25 cellular contexts compared by ENCODE assay signal in the genomic region with DNA sequence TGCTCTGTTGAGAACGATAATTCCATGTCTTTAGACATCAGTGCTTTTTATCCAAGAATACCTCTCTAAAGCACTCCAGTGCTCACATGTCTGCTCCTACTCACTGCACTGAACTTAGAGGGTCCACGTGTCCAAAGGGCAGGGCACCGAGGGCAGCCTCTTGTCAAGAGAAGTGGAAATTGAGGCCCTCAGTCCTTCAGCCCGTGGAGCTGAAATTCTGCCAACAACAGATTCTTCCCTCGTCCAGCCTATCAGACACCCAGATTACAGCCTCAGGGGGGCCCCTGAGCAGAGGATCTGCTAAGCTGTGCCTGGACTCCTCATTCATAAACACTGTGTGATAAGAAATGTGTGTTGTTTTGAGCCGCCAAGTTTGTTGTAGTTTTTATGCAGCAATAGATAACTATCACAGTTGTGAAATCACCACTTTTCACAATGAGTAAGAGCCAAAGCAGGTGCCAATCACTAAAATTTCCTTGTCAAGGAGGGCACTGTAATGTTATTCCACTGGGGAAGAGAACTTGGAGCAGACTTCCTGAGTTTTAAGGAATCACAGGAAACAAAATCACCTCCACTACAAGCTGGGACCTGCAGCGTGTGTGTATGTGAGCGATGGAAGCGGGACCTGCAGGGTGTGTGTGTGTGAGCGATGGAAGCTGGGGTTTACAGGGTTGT. TPM values are rescaled to one million over a fixed set of nuclear protein-coding genes. Genes with fewer than 3 reads are reported as not detected.
DNase-seq lines count a peak whose midpoint lies in the region; FAIRE-seq and TF ChIP-seq lines count a peak whose summit lies in the region.
"Had no signal": no experiment of that assay in that cellular context is flagged by ENCODE, and none has a peak within 500 bp of the region (broad histone marks: within the 10 kb centered on the region; RNA-seq: fewer than 3 reads in every experiment).

No MANE protein-coding gene starts in this region.

- peak overlapping the region; percentile 9 for H3K9ac ChIP-seq in NT2/D1 (ENCODE audit: insufficient read length, low read depth)
- no peak overlapping the region for H3K9ac ChIP-seq in endodermal cell (ENCODE audit: extremely low read depth, low read length, poor library complexity, severe bottlenecking)
- H3K9ac ChIP-seq: KMS-11, parathyroid adenoma had no signal

- CTCF ChIA-PET in HEK293 (lab: Yijun Ruan, JAX), result no interaction called here

- H3K9me3 ChIP-seq in HEK293 (ENCODE audit: control insufficient read depth, insufficient read depth, low read depth, low read length), result no peaks in the 10 kb centered on the region
- no peaks in the 10 kb centered on the region for H3K9me3 ChIP-seq in NT2/D1 (ENCODE audit: insufficient read depth, low read length)
- no peaks in the 10 kb centered on the region for H3K9me3 ChIP-seq in endodermal cell (ENCODE audit: control insufficient read depth, low read length)
- H3K9me3 ChIP-seq: gastrocnemius medialis, SJCRH30 had no signal

- FAIRE-seq in D721Med (lab: Jason Lieb, UNC), result no peak
- FAIRE-seq: astrocyte had no signal

- H3K27me3 ChIP-seq in NT2/D1 (ENCODE audit: insufficient read depth, insufficient read length) (no peaks in the 10 kb centered on the region), endodermal cell (ENCODE audit: control insufficient read depth, insufficient read depth, low read length, poor library complexity, severe bottlenecking) (no peaks in the 10 kb centered on the region)
- H3K27me3 ChIP-seq: gastrocnemius medialis, SJCRH30 had no signal

- peak overlapping the region; percentile 37 for H3K27ac Mint-ChIP-seq in endodermal cell
- H3K27ac Mint-ChIP-seq in neural crest cell (ENCODE audit: unreplicated experiment), result peak overlapping the region; percentile 32
- H3K27ac Mint-ChIP-seq: activated naive CD4-positive, alpha-beta T cell treated with anti-CD3 and anti-CD28 coated beads, Interleukin-2, amount 50 U/mL, for 24 hours; CD14-positive monocyte; natural killer cell had no signal

- POLR2A ChIA-PET in HEK293 (lab: Yijun Ruan, JAX), result no interaction called here

- H3K4me1 ChIP-seq in HEK293 (ENCODE audit: control insufficient read depth, insufficient read depth, low read length) (no peaks in the 10 kb centered on the region), NT2/D1 (ENCODE audit: insufficient read depth, insufficient read length) (peaks cover 7% of the 10 kb centered on the region), endodermal cell (ENCODE audit: control insufficient read depth, insufficient read depth, low read length) (no peaks in the 10 kb centered on the region)
- H3K4me1 ChIP-seq: gastrocnemius medialis, parathyroid adenoma, SJCRH30 had no signal

- H3K27me3 Mint-ChIP-seq in endodermal cell (ENCODE audit: insufficient read depth) (peaks cover 2% of the 10 kb centered on the region), neural crest cell (ENCODE audit: low read depth) (no peaks in the 10 kb centered on the region)
- H3K27me3 Mint-ChIP-seq: activated naive CD4-positive, alpha-beta T cell treated with anti-CD3 and anti-CD28 coated beads, Interleukin-2, amount 50 U/mL, for 24 hours had no signal

- H3K4me3 ChIP-seq in HEK293 (ENCODE audit: low read depth, low read length) (no peak overlapping the region), NT2/D1 (ENCODE audit: insufficient read length, low read depth) (no peak overlapping the region), endodermal cell (ENCODE audit: low read length) (no peak overlapping the region)
- H3K4me3 ChIP-seq: gastrocnemius medialis, SJCRH30 had no signal

- 63 to 73% methylated on average over 6 to 10 of the region's 10 CpGs for WGBS in endodermal cell (ENCODE audit: insufficient coverage in 1 of 2, insufficient read length in 1 of 2), 2 experiments

- H3K27ac ChIP-seq in HEK293 (ENCODE audit: extremely low read depth, low read depth, low read length), result no peak overlapping the region
- no peak overlapping the region for H3K27ac ChIP-seq in endodermal cell (ENCODE audit: low read depth, low read length)
- H3K27ac ChIP-seq: gastrocnemius medialis, KMS-11, parathyroid adenoma, SJCRH30 had no signal

- H3K9me3 Mint-ChIP-seq in endodermal cell, result peaks cover 2% of the 10 kb centered on the region
- H3K9me3 Mint-ChIP-seq in neural crest cell, result no peaks in the 10 kb centered on the region
- H3K9me3 Mint-ChIP-seq: activated naive CD4-positive, alpha-beta T cell treated with anti-CD3 and anti-CD28 coated beads, Interleukin-2, amount 50 U/mL, for 24 hours; natural killer cell had no signal

- H3K36me3 Mint-ChIP-seq in endodermal cell (ENCODE audit: low read depth), result no peaks in the 10 kb centered on the region
- H3K36me3 Mint-ChIP-seq in neural crest cell (ENCODE audit: low read depth), result no peaks in the 10 kb centered on the region
- H3K36me3 Mint-ChIP-seq: activated naive CD4-positive, alpha-beta T cell treated with anti-CD3 and anti-CD28 coated beads, Interleukin-2, amount 50 U/mL, for 24 hours; CD14-positive monocyte; natural killer cell had no signal

- H3K36me3 ChIP-seq in HEK293 (ENCODE audit: control insufficient read depth in 2 of 2, insufficient read depth in 1 of 2, low read length in 2 of 2) (no peaks in the 10 kb centered on the region), NT2/D1 (ENCODE audit: insufficient read depth, insufficient read length, low read length) (no peaks in the 10 kb centered on the region), endodermal cell (ENCODE audit: control insufficient read depth, insufficient read depth, low read length) (no peaks in the 10 kb centered on the region)
- H3K36me3 ChIP-seq: gastrocnemius medialis, SJCRH30 had no signal

- DNase-seq in NT2/D1 (ENCODE audit: low read depth, low spot score), result no peak
- peak; percentile 57 for DNase-seq in endodermal cell
- DNase-seq in neural crest cell (ENCODE audit: low read depth, low spot score), result no peak
- no peak for DNase-seq in D721Med (ENCODE audit: insufficient read length, low spot score)
- no peak for DNase-seq in midbrain (lab: John Stamatoyannopoulos, UW)
- no peak for DNase-seq in kidney tubule cell (ENCODE audit: low spot score)
- no peak for DNase-seq in activated naive CD4-positive, alpha-beta T cell treated with anti-CD3 and anti-CD28 coated beads, Interleukin-2, amount 50 U/mL, for 16 hours
- DNase-seq: activated CD4-positive, alpha-beta T cell treated with anti-CD3 and anti-CD28 coated beads for 4 hours; cerebellar nuclear complex; EL; gastrocnemius medialis; HCEC 1CT; left colon; natural killer cell; NCI-H187; OCI-M1 had no signal

- H3K4me3 Mint-ChIP-seq in endodermal cell (peak overlapping the region; percentile 4), neural crest cell (no peak overlapping the region)
- H3K4me3 Mint-ChIP-seq: activated naive CD4-positive, alpha-beta T cell treated with anti-CD3 and anti-CD28 coated beads, Interleukin-2, amount 50 U/mL, for 24 hours; CD14-positive monocyte; natural killer cell had no signal

- TF ChIP-seq CTCF in HEK293 (tag by site-specific recombination; IDR thresholded peaks at IDR 0.05) (no peak), endodermal cell (conservative IDR thresholded peaks at IDR 0.05) (no peak), neural crest cell (conservative IDR thresholded peaks at IDR 0.05) (no peak), D721Med (IDR thresholded peaks at IDR 0.05; ENCODE audit: insufficient read depth, missing control alignments) (no peak)

- H3K4me1 Mint-ChIP-seq in endodermal cell (peaks cover 35% of the 10 kb centered on the region), neural crest cell (peaks cover 29% of the 10 kb centered on the region)
- H3K4me1 Mint-ChIP-seq: activated naive CD4-positive, alpha-beta T cell treated with anti-CD3 and anti-CD28 coated beads, Interleukin-2, amount 50 U/mL, for 24 hours; CD14-positive monocyte; natural killer cell had no signal

TF ChIP-seq in HEK293, 187 proteins besides CTCF, POLR2A, EP300 and RAD21:
- TF ChIP-seq ZBTB20 (tag by site-specific recombination; IDR thresholded peaks at IDR 0.05), result 0 out of 2 replicates have a peak, but pooled peaks have one; percentile 22
- TF ChIP-seq ZNF335 (tag by site-specific recombination; conservative IDR thresholded peaks at IDR 0.05), result peak; percentile 55
- TF ChIP-seq SALL2 (tag by site-specific recombination; IDR thresholded peaks at IDR 0.05; ENCODE audit: borderline replicate concordance), result no peak
- TF ChIP-seq ZIC2 (tag by site-specific recombination; IDR thresholded peaks at IDR 0.05), result no peak
- TF ChIP-seq SCRT2 (tag by site-specific recombination; IDR thresholded peaks at IDR 0.05), result no peak
- TF ChIP-seq, protein P1, sequence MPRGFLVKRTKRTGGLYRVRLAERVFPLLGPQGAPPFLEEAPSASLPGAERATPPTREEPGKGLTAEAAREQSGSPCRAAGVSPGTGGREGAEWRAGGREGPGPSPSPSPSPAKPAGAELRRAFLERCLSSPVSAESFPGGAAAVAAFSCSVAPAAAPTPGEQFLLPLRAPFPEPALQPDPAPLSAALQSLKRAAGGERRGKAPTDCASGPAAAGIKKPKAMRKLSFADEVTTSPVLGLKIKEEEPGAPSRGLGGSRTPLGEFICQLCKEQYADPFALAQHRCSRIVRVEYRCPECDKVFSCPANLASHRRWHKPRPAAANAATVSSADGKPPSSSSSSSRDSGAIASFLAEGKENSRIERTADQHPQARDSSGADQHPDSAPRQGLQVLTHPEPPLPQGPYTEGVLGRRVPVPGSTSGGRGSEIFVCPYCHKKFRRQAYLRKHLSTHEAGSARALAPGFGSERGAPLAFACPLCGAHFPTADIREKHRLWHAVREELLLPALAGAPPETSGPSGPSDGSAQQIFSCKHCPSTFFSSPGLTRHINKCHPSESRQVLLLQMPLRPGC (tag by site-specific recombination; IDR thresholded peaks at IDR 0.05), result no peak

RNA-seq across cellular contexts. Expression of a gene that starts 58.8 kb away (rescaled TPM):
- total RNA-seq in endodermal cell (10 to 100 TPM; 40.5 to 90.3 TPM), neural crest cell (58.9 and 63.8 TPM in 2 replicates)
- 113 TPM for polyA plus RNA-seq in endodermal cell (2013, experiment 1 of 2)
- polyA plus RNA-seq in endodermal cell (2013, experiment 2 of 2), result 112 TPM
- total RNA-seq: gastrocnemius medialis; natural killer cell; sciatic nerve; T-helper 1 cell treated with Interleukin-12 subunit alpha and Interleukin-12 subunit beta and Interleukin-4 antibody, amounts not matched to agents 30 ng/mL and 1 ng/mL, for 36 hours had no signal
- polyA plus RNA-seq: CD14-positive monocyte had no signal
